31 cellular contexts compared by ENCODE assay signal in genomic region chr12:54740882-54741281, GRCh38.
DNase-seq lines count a peak whose midpoint lies in the region; ATAC-seq, FAIRE-seq and TF ChIP-seq lines count a peak whose summit lies in the region.
"Had no signal": no experiment of that assay in that cellular context is flagged by ENCODE, and none has a peak within 500 bp of the region (broad histone marks: within the 10 kb centered on the region; RNA-seq: fewer than 3 reads in every experiment).

No MANE protein-coding gene starts in this region.

- intact Hi-C loops in kidney (cut with DNase I) = no loop called here

- H3K27me3 Mint-ChIP-seq in activated naive CD4-positive, alpha-beta T cell treated with anti-CD3 and anti-CD28 coated beads, Interleukin-2, amount 10 ng/mL, durations not matched to agents 7 days and 5 days = no peaks in the 10 kb centered on the region
- H3K27me3 Mint-ChIP-seq in T-helper 2 cell treated with Interferon-gamma antibody and Interleukin-4, amounts not matched to agents 5 μg/mL and 100 μg/mL, for 36 hours (ENCODE audit: low read depth) = peaks cover 37% of the 10 kb centered on the region
- no peaks in the 10 kb centered on the region for H3K27me3 Mint-ChIP-seq in activated naive CD8-positive, alpha-beta T cell treated with anti-CD3 and anti-CD28 coated beads, Interleukin-2, amount 50 U/mL, for 24 hours
- H3K27me3 Mint-ChIP-seq: activated CD4-positive, alpha-beta T cell treated with anti-CD3 and anti-CD28 coated beads for 36 hours; type B pancreatic cell had no signal

- peaks cover 50% of the 10 kb centered on the region for H3K9me3 Mint-ChIP-seq in activated naive CD4-positive, alpha-beta T cell treated with anti-CD3 and anti-CD28 coated beads, Interleukin-2, amount 10 ng/mL, durations not matched to agents 7 days and 5 days
- H3K9me3 Mint-ChIP-seq in T-helper 2 cell treated with Interferon-gamma antibody and Interleukin-4, amounts not matched to agents 5 μg/mL and 100 μg/mL, for 36 hours = peaks cover 16% of the 10 kb centered on the region
- peaks cover 7% of the 10 kb centered on the region for H3K9me3 Mint-ChIP-seq in activated naive CD8-positive, alpha-beta T cell treated with anti-CD3 and anti-CD28 coated beads, Interleukin-2, amount 50 U/mL, for 24 hours
- H3K9me3 Mint-ChIP-seq: type B pancreatic cell had no signal

- peak overlapping the region; percentile 84 for H3K27ac Mint-ChIP-seq in activated naive CD4-positive, alpha-beta T cell treated with anti-CD3 and anti-CD28 coated beads, Interleukin-2, amount 10 ng/mL, durations not matched to agents 7 days and 5 days
- H3K27ac Mint-ChIP-seq in T-helper 2 cell treated with Interferon-gamma antibody and Interleukin-4, amounts not matched to agents 5 μg/mL and 100 μg/mL, for 36 hours = peak overlapping the region; percentile 70
- H3K27ac Mint-ChIP-seq in activated naive CD8-positive, alpha-beta T cell treated with anti-CD3 and anti-CD28 coated beads, Interleukin-2, amount 50 U/mL, for 24 hours = peak overlapping the region; percentile 1
- H3K27ac Mint-ChIP-seq: activated CD4-positive, alpha-beta T cell treated with anti-CD3 and anti-CD28 coated beads for 36 hours; B cell; nephron; type B pancreatic cell had no signal

- H3K9me3 ChIP-seq in small intestine (ENCODE audit: control insufficient read depth, low read depth) = no peaks in the 10 kb centered on the region
- H3K9me3 ChIP-seq in kidney (ENCODE audit: control insufficient read depth in 1 of 2, low read length in 2 of 2) = no peaks in the 10 kb centered on the region
- H3K9me3 ChIP-seq: gastrocnemius medialis had no signal

- H3K4me1 ChIP-seq in small intestine (ENCODE audit: control insufficient read depth in 2 of 2, insufficient read depth in 1 of 2, low read depth in 1 of 2, low read length in 1 of 2) = no peaks in the 10 kb centered on the region
- H3K4me1 ChIP-seq in kidney (ENCODE audit: control insufficient read depth in 1 of 2, insufficient read depth in 1 of 2, low read depth in 1 of 2, low read length in 2 of 2) = no peaks in the 10 kb centered on the region
- H3K4me1 ChIP-seq: gastrocnemius medialis had no signal

- H3K9ac ChIP-seq in kidney (ENCODE audit: low read length in 2 of 2) = no peak overlapping the region

- DNase-seq in activated naive CD4-positive, alpha-beta T cell treated with anti-CD3 and anti-CD28 coated beads, Interleukin-2, amount 10 ng/mL, durations not matched to agents 7 days and 5 days = no peak
- no peak for DNase-seq in activated naive CD4-positive, alpha-beta T cell (lab: John Stamatoyannopoulos, UW)
- no peak for DNase-seq in T-helper 2 cell treated with Interferon-gamma antibody and Interleukin-4, amounts not matched to agents 5 μg/mL and 100 μg/mL, for 36 hours (ENCODE audit: low spot score)
- no peak for DNase-seq in activated naive CD8-positive, alpha-beta T cell treated with anti-CD3 and anti-CD28 coated beads, Interleukin-2, amount 50 U/mL, for 24 hours
- peak; percentile 20 for DNase-seq in small intestine
- no peak for DNase-seq in pons (ENCODE audit: low spot score)
- no peak for DNase-seq in UCSD-AML1 (lab: John Stamatoyannopoulos, UW; ENCODE audit: unreplicated experiment)
- no peak for DNase-seq in kidney
- DNase-seq: ACHN; activated CD4-positive, alpha-beta T cell treated with anti-CD3 and anti-CD28 coated beads for 36 hours; activated effector memory CD4-positive, alpha-beta T cell treated with Interleukin-2 at 50 U/mL for 16 hours; amygdala; DMS153; gastrocnemius medialis; hippocampal formation; KBM-7; left cardiac atrium; NCI-H1105 treated with DMSO at 0.1 percent for 48 hours; NCI-H2029 treated with DMSO at 0.1 percent for 48 hours; NCI-H526; PC-9; stimulated activated CD4-positive, alpha-beta T cell treated with anti-CD3 and anti-CD28 coated beads, Interleukin-15, amount 100 ng/mL, for 24 hours; stimulated activated CD4-positive, alpha-beta T cell treated with anti-CD3 and anti-CD28 coated beads, Interleukin-4, amount 100 ng/mL, for 4 hours had no signal

- H3K27ac ChIP-seq in small intestine (ENCODE audit: low read depth in 1 of 2, low read length in 1 of 2) = no peak overlapping the region
- no peak overlapping the region for H3K27ac ChIP-seq in kidney (ENCODE audit: low read depth in 2 of 2, low read length in 2 of 2)
- H3K27ac ChIP-seq: gastrocnemius medialis, HL-60, PC-9, SK-N-MC had no signal

- H3K36me3 Mint-ChIP-seq in activated naive CD4-positive, alpha-beta T cell treated with anti-CD3 and anti-CD28 coated beads, Interleukin-2, amount 10 ng/mL, durations not matched to agents 7 days and 5 days = peaks cover 66% of the 10 kb centered on the region
- H3K36me3 Mint-ChIP-seq in T-helper 2 cell treated with Interferon-gamma antibody and Interleukin-4, amounts not matched to agents 5 μg/mL and 100 μg/mL, for 36 hours (ENCODE audit: low read depth) = peaks cover 9% of the 10 kb centered on the region
- H3K36me3 Mint-ChIP-seq in activated naive CD8-positive, alpha-beta T cell treated with anti-CD3 and anti-CD28 coated beads, Interleukin-2, amount 50 U/mL, for 24 hours (ENCODE audit: low read depth) = no peaks in the 10 kb centered on the region
- H3K36me3 Mint-ChIP-seq: type B pancreatic cell had no signal

- no peak for TF ChIP-seq CTCF in kidney (IDR thresholded peaks at IDR 0.05; ENCODE audit: borderline replicate concordance, extremely low read depth, insufficient read depth)

- WGBS in small intestine, 3 donors = 59 to 78% (median 70%) methylated on average over 1 of the region's 1 CpG

- FAIRE-seq in small intestine (lab: Jason Lieb, UNC) (no peak), kidney (lab: Jason Lieb, UNC) (no peak)
- FAIRE-seq: GM18507, H54 had no signal

- peak overlapping the region; percentile 7 for H3K4me3 Mint-ChIP-seq in activated naive CD4-positive, alpha-beta T cell treated with anti-CD3 and anti-CD28 coated beads, Interleukin-2, amount 10 ng/mL, durations not matched to agents 7 days and 5 days
- H3K4me3 Mint-ChIP-seq in T-helper 2 cell treated with Interferon-gamma antibody and Interleukin-4, amounts not matched to agents 5 μg/mL and 100 μg/mL, for 36 hours = peak overlapping the region; percentile 58
- no peak overlapping the region for H3K4me3 Mint-ChIP-seq in activated naive CD8-positive, alpha-beta T cell treated with anti-CD3 and anti-CD28 coated beads, Interleukin-2, amount 50 U/mL, for 24 hours
- H3K4me3 Mint-ChIP-seq: activated CD4-positive, alpha-beta T cell treated with anti-CD3 and anti-CD28 coated beads for 36 hours; B cell; nephron; type B pancreatic cell had no signal

- no peak overlapping the region for H3K4me3 ChIP-seq in small intestine (ENCODE audit: low read depth in 1 of 2, low read length in 2 of 2)
- no peak overlapping the region for H3K4me3 ChIP-seq in kidney (ENCODE audit: low read length in 2 of 2)
- H3K4me3 ChIP-seq: gastrocnemius medialis, lung, PC-9, SK-N-MC had no signal

- no peaks in the 10 kb centered on the region for H3K27me3 ChIP-seq in small intestine (ENCODE audit: control insufficient read depth in 2 of 2, insufficient read depth in 2 of 2, low read length in 2 of 2)

- ATAC-seq in activated naive CD8-positive, alpha-beta T cell treated with anti-CD3 and anti-CD28 coated beads, Interleukin-2, amount 50 U/mL, for 24 hours = no peak
- ATAC-seq: activated CD4-positive, alpha-beta T cell treated with anti-CD3 and anti-CD28 coated beads for 36 hours; gastrocnemius medialis; left cardiac atrium had no signal

- peaks cover 77% of the 10 kb centered on the region for H3K4me1 Mint-ChIP-seq in activated naive CD4-positive, alpha-beta T cell treated with anti-CD3 and anti-CD28 coated beads, Interleukin-2, amount 10 ng/mL, durations not matched to agents 7 days and 5 days
- peaks cover 49% of the 10 kb centered on the region for H3K4me1 Mint-ChIP-seq in T-helper 2 cell treated with Interferon-gamma antibody and Interleukin-4, amounts not matched to agents 5 μg/mL and 100 μg/mL, for 36 hours (ENCODE audit: low read depth)
- peaks cover 41% of the 10 kb centered on the region for H3K4me1 Mint-ChIP-seq in activated naive CD8-positive, alpha-beta T cell treated with anti-CD3 and anti-CD28 coated beads, Interleukin-2, amount 50 U/mL, for 24 hours
- H3K4me1 Mint-ChIP-seq: B cell, nephron had no signal

- CTCF ChIA-PET in activated naive CD4-positive, alpha-beta T cell treated with anti-CD3 and anti-CD28 coated beads, Interleukin-2, amount 10 ng/mL, durations not matched to agents 7 days and 5 days (lab: Charles Lee) = interaction anchor here (1.0 to 1.9 kb wide), 3 partner anchors 8 to 327 kb away, joined by 3 to 5 read pairs (median 4); no protein-coding TSS in a partner anchor

- H3K36me3 ChIP-seq in small intestine (ENCODE audit: control insufficient read depth in 2 of 2, insufficient read depth in 2 of 2, low read length in 2 of 2) = no peaks in the 10 kb centered on the region
- no peaks in the 10 kb centered on the region for H3K36me3 ChIP-seq in kidney (ENCODE audit: control insufficient read depth in 1 of 2, insufficient read depth in 2 of 2, low read length in 2 of 2)
- H3K36me3 ChIP-seq: gastrocnemius medialis had no signal

Comparison
In these comparisons a context has a peak if more than half of its experiments do, and no peak if none do; other contexts are left out.
1. H3K27ac Mint-ChIP-seq: peak in every context shown above with its lines; median percentile 84 in activated naive CD4-positive, alpha-beta T cell treated with anti-CD3 and anti-CD28 coated beads, Interleukin-2, amount 10 ng/mL, durations not matched to agents 7 days and 5 days; 70 in T-helper 2 cell treated with Interferon-gamma antibody and Interleukin-4, amounts not matched to agents 5 μg/mL and 100 μg/mL, for 36 hours; 1 in activated naive CD8-positive, alpha-beta T cell treated with anti-CD3 and anti-CD28 coated beads, Interleukin-2, amount 50 U/mL, for 24 hours.